In genomic region chr5:153671653-153672346, GRCh38 we compare ENCODE assay signal across 24 cellular contexts.
"Had no signal": no experiment of that assay in that cellular context is flagged by ENCODE, and none has a peak within 500 bp of the region (broad histone marks: within the 10 kb centered on the region; RNA-seq: fewer than 3 reads in every experiment).

No MANE protein-coding gene starts in this region.

- H3K27ac Mint-ChIP-seq: activated CD4-positive, alpha-beta memory T cell treated with anti-CD3 and anti-CD28 coated beads, Interleukin-2, amount 10 ng/mL, durations not matched to agents 7 days and 5 days; activated CD4-positive, alpha-beta T cell treated with anti-CD3 and anti-CD28 coated beads for 36 hours; activated naive CD4-positive, alpha-beta T cell treated with anti-CD3 and anti-CD28 coated beads for 36 hours; activated naive CD8-positive, alpha-beta T cell; activated T-helper 17 cell treated with anti-CD3 and anti-CD28 coated beads, Interleukin-2, amount 50 U/mL, for 72 hours had no signal

- H3K27me3 Mint-ChIP-seq: activated CD4-positive, alpha-beta memory T cell treated with anti-CD3 and anti-CD28 coated beads, Interleukin-2, amount 10 ng/mL, durations not matched to agents 7 days and 5 days; activated CD4-positive, alpha-beta T cell treated with anti-CD3 and anti-CD28 coated beads for 36 hours had no signal

- H3K36me3 ChIP-seq: brain microvascular endothelial cell, cardiac muscle cell, SJCRH30, WERI-Rb-1 had no signal

- H3K27ac ChIP-seq: brain microvascular endothelial cell, cardiac muscle cell, SJCRH30, WERI-Rb-1 had no signal

- H3K9me3 ChIP-seq: SJCRH30 had no signal

- H3K9me3 Mint-ChIP-seq: activated CD4-positive, alpha-beta memory T cell treated with anti-CD3 and anti-CD28 coated beads, Interleukin-2, amount 10 ng/mL, durations not matched to agents 7 days and 5 days; activated T-helper 17 cell treated with anti-CD3 and anti-CD28 coated beads, Interleukin-2, amount 50 U/mL, for 72 hours had no signal

- H3K4me3 Mint-ChIP-seq: activated CD4-positive, alpha-beta memory T cell treated with anti-CD3 and anti-CD28 coated beads, Interleukin-2, amount 10 ng/mL, durations not matched to agents 7 days and 5 days; activated CD4-positive, alpha-beta T cell treated with anti-CD3 and anti-CD28 coated beads for 36 hours; activated naive CD4-positive, alpha-beta T cell treated with anti-CD3 and anti-CD28 coated beads for 36 hours; activated naive CD8-positive, alpha-beta T cell; activated T-helper 17 cell treated with anti-CD3 and anti-CD28 coated beads, Interleukin-2, amount 50 U/mL, for 72 hours had no signal

- H3K4me1 Mint-ChIP-seq: activated CD4-positive, alpha-beta memory T cell treated with anti-CD3 and anti-CD28 coated beads, Interleukin-2, amount 10 ng/mL, durations not matched to agents 7 days and 5 days; activated CD4-positive, alpha-beta T cell treated with anti-CD3 and anti-CD28 coated beads for 36 hours; activated T-helper 17 cell treated with anti-CD3 and anti-CD28 coated beads, Interleukin-2, amount 50 U/mL, for 72 hours had no signal

- H3K36me3 Mint-ChIP-seq: activated naive CD8-positive, alpha-beta T cell had no signal

- H3K27me3 ChIP-seq: brain microvascular endothelial cell, cardiac muscle cell, SJCRH30 had no signal

- ATAC-seq: activated CD4-positive, alpha-beta T cell treated with anti-CD3 and anti-CD28 coated beads for 36 hours; activated T-helper 17 cell treated with anti-CD3 and anti-CD28 coated beads, Interleukin-2, amount 50 U/mL, for 72 hours had no signal

- H3K4me3 ChIP-seq: cardiac muscle cell, SJCRH30 had no signal

- H3K4me1 ChIP-seq: SJCRH30 had no signal

- DNase-seq: activated CD4-positive, alpha-beta memory T cell treated with anti-CD3 and anti-CD28 coated beads, Interleukin-2, amount 10 ng/mL, durations not matched to agents 7 days and 5 days; activated CD4-positive, alpha-beta T cell treated with anti-CD3 and anti-CD28 coated beads for 36 hours; activated CD4-positive, alpha-beta T cell treated with anti-CD3 and anti-CD28 coated beads, Interleukin-2, amount 50 U/mL, for 1 hour; activated gamma-delta T cell; activated naive CD4-positive, alpha-beta T cell treated with anti-CD3 and anti-CD28 coated beads for 36 hours; activated T-cell treated with anti-CD3 and anti-CD28 coated beads for 4 hours; activated T-cell treated with anti-CD3 and anti-CD28 coated beads, Interleukin-2, amount 50 U/mL, for 48 hours; brain microvascular endothelial cell; Kasumi-1; KBM-7; NCI-H1105 treated with DMSO at 0.1 percent for 48 hours; NCI-H1436 treated with DMSO at 0.1 percent for 48 hours; NCI-H187 treated with DMSO at 0.1 percent for 48 hours; NCI-H2081 treated with DMSO at 0.1 percent for 48 hours; NCI-H446; NCI-H524; NCI-H748 treated with DMSO at 0.1 percent for 48 hours; SJCRH30; SK-N-SH; T-helper 1 cell; WERI-Rb-1 had no signal
